In the genomic region with DNA sequence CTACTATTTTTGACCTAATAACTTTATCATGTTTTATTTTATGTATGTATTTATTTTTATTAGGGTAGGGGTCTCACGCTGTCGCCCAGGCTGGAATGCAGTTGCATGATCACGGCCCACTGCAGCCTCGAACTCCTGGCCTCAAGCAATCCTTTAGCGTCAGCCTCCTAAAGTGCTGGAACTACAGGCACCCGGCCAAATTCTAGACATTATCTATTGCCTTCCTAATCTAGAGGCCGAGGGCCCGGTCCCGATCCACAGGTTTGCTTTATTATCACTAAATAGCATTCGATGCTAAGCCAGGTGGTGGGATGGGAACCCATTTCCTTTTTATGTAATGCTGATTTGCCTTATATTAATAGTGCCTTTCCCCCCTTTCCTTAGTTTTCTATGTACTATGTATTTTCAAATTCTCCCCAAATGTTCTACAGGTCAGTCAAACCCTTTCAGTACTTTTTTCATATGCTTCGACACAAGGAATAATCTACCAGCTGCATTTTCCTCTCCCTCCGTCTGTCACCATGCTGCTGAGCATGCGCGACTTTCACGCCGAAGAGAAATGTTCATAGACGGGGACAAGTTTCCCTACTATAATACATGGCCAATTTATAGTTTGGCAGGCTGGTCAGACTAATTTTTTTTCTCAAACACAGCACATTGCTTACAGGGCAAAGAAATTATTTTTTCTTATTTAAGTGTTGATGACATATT, we compare ENCODE assay signal across 1 cellular context.
TF ChIP-seq lines count a peak whose summit lies in the region.

No MANE protein-coding gene starts in this region.

TF ChIP-seq in K562, 482 proteins besides CTCF, POLR2A, EP300 and RAD21 (continued from another document and continues in another):
- TF ChIP-seq, protein P1, sequence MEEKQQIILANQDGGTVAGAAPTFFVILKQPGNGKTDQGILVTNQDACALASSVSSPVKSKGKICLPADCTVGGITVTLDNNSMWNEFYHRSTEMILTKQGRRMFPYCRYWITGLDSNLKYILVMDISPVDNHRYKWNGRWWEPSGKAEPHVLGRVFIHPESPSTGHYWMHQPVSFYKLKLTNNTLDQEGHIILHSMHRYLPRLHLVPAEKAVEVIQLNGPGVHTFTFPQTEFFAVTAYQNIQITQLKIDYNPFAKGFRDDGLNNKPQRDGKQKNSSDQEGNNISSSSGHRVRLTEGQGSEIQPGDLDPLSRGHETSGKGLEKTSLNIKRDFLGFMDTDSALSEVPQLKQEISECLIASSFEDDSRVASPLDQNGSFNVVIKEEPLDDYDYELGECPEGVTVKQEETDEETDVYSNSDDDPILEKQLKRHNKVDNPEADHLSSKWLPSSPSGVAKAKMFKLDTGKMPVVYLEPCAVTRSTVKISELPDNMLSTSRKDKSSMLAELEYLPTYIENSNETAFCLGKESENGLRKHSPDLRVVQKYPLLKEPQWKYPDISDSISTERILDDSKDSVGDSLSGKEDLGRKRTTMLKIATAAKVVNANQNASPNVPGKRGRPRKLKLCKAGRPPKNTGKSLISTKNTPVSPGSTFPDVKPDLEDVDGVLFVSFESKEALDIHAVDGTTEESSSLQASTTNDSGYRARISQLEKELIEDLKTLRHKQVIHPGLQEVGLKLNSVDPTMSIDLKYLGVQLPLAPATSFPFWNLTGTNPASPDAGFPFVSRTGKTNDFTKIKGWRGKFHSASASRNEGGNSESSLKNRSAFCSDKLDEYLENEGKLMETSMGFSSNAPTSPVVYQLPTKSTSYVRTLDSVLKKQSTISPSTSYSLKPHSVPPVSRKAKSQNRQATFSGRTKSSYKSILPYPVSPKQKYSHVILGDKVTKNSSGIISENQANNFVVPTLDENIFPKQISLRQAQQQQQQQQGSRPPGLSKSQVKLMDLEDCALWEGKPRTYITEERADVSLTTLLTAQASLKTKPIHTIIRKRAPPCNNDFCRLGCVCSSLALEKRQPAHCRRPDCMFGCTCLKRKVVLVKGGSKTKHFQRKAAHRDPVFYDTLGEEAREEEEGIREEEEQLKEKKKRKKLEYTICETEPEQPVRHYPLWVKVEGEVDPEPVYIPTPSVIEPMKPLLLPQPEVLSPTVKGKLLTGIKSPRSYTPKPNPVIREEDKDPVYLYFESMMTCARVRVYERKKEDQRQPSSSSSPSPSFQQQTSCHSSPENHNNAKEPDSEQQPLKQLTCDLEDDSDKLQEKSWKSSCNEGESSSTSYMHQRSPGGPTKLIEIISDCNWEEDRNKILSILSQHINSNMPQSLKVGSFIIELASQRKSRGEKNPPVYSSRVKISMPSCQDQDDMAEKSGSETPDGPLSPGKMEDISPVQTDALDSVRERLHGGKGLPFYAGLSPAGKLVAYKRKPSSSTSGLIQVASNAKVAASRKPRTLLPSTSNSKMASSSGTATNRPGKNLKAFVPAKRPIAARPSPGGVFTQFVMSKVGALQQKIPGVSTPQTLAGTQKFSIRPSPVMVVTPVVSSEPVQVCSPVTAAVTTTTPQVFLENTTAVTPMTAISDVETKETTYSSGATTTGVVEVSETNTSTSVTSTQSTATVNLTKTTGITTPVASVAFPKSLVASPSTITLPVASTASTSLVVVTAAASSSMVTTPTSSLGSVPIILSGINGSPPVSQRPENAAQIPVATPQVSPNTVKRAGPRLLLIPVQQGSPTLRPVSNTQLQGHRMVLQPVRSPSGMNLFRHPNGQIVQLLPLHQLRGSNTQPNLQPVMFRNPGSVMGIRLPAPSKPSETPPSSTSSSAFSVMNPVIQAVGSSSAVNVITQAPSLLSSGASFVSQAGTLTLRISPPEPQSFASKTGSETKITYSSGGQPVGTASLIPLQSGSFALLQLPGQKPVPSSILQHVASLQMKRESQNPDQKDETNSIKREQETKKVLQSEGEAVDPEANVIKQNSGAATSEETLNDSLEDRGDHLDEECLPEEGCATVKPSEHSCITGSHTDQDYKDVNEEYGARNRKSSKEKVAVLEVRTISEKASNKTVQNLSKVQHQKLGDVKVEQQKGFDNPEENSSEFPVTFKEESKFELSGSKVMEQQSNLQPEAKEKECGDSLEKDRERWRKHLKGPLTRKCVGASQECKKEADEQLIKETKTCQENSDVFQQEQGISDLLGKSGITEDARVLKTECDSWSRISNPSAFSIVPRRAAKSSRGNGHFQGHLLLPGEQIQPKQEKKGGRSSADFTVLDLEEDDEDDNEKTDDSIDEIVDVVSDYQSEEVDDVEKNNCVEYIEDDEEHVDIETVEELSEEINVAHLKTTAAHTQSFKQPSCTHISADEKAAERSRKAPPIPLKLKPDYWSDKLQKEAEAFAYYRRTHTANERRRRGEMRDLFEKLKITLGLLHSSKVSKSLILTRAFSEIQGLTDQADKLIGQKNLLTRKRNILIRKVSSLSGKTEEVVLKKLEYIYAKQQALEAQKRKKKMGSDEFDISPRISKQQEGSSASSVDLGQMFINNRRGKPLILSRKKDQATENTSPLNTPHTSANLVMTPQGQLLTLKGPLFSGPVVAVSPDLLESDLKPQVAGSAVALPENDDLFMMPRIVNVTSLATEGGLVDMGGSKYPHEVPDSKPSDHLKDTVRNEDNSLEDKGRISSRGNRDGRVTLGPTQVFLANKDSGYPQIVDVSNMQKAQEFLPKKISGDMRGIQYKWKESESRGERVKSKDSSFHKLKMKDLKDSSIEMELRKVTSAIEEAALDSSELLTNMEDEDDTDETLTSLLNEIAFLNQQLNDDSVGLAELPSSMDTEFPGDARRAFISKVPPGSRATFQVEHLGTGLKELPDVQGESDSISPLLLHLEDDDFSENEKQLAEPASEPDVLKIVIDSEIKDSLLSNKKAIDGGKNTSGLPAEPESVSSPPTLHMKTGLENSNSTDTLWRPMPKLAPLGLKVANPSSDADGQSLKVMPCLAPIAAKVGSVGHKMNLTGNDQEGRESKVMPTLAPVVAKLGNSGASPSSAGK (IDR thresholded peaks at IDR 0.05): peak; percentile 65
- TF ChIP-seq, protein P2, sequence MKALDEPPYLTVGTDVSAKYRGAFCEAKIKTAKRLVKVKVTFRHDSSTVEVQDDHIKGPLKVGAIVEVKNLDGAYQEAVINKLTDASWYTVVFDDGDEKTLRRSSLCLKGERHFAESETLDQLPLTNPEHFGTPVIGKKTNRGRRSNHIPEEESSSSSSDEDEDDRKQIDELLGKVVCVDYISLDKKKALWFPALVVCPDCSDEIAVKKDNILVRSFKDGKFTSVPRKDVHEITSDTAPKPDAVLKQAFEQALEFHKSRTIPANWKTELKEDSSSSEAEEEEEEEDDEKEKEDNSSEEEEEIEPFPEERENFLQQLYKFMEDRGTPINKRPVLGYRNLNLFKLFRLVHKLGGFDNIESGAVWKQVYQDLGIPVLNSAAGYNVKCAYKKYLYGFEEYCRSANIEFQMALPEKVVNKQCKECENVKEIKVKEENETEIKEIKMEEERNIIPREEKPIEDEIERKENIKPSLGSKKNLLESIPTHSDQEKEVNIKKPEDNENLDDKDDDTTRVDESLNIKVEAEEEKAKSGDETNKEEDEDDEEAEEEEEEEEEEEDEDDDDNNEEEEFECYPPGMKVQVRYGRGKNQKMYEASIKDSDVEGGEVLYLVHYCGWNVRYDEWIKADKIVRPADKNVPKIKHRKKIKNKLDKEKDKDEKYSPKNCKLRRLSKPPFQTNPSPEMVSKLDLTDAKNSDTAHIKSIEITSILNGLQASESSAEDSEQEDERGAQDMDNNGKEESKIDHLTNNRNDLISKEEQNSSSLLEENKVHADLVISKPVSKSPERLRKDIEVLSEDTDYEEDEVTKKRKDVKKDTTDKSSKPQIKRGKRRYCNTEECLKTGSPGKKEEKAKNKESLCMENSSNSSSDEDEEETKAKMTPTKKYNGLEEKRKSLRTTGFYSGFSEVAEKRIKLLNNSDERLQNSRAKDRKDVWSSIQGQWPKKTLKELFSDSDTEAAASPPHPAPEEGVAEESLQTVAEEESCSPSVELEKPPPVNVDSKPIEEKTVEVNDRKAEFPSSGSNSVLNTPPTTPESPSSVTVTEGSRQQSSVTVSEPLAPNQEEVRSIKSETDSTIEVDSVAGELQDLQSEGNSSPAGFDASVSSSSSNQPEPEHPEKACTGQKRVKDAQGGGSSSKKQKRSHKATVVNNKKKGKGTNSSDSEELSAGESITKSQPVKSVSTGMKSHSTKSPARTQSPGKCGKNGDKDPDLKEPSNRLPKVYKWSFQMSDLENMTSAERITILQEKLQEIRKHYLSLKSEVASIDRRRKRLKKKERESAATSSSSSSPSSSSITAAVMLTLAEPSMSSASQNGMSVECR (CRISPR knock-in tag; IDR thresholded peaks at IDR 0.05): no peak
- TF ChIP-seq SREBF2 (CRISPR knock-in tag; IDR thresholded peaks at IDR 0.05) (no peak), ZZZ3 (IDR thresholded peaks at IDR 0.05) (no peak), PTBP1 (IDR thresholded peaks at IDR 0.05; ENCODE audit: low read depth, low read length) (no peak), MEIS2 (IDR thresholded peaks at IDR 0.05; ENCODE audit: partially characterized antibody) (peak; percentile 45), ZNF431 (CRISPR knock-in tag; IDR thresholded peaks at IDR 0.05) (no peak), ADNP (tag; IDR thresholded peaks at IDR 0.05) (peak; percentile 96), RFX5 (IDR thresholded peaks at IDR 0.05; ENCODE audit: low read depth, low read length) (no peak), SMAD4 (CRISPR knock-in tag; conservative IDR thresholded peaks at IDR 0.05) (peak; percentile 43; the same call in 1 of the 2 replicates), EP400 (IDR thresholded peaks at IDR 0.05) (0 out of 2 replicates have a peak, but pooled peaks have one; percentile 15), U2AF2 (optimal IDR thresholded peaks at IDR 0.05; ENCODE audit: low read depth, low read length) (no peak), ATF1 (CRISPR knock-in tag; IDR thresholded peaks at IDR 0.05) (no peak), ATF1 (tag; IDR thresholded peaks at IDR 0.05) (0 out of 2 replicates have a peak, but pooled peaks have one; percentile 11), XRCC4 (IDR thresholded peaks at IDR 0.05; ENCODE audit: extremely low read depth, insufficient read depth, insufficient read length) (no peak), HCFC1 (IDR thresholded peaks at IDR 0.05; ENCODE audit: low read depth, low read length) (no peak)
- TF ChIP-seq, protein P3, sequence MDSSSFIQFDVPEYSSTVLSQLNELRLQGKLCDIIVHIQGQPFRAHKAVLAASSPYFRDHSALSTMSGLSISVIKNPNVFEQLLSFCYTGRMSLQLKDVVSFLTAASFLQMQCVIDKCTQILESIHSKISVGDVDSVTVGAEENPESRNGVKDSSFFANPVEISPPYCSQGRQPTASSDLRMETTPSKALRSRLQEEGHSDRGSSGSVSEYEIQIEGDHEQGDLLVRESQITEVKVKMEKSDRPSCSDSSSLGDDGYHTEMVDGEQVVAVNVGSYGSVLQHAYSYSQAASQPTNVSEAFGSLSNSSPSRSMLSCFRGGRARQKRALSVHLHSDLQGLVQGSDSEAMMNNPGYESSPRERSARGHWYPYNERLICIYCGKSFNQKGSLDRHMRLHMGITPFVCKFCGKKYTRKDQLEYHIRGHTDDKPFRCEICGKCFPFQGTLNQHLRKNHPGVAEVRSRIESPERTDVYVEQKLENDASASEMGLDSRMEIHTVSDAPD (CRISPR knock-in tag; IDR thresholded peaks at IDR 0.05): no peak
- TF ChIP-seq, protein P4, sequence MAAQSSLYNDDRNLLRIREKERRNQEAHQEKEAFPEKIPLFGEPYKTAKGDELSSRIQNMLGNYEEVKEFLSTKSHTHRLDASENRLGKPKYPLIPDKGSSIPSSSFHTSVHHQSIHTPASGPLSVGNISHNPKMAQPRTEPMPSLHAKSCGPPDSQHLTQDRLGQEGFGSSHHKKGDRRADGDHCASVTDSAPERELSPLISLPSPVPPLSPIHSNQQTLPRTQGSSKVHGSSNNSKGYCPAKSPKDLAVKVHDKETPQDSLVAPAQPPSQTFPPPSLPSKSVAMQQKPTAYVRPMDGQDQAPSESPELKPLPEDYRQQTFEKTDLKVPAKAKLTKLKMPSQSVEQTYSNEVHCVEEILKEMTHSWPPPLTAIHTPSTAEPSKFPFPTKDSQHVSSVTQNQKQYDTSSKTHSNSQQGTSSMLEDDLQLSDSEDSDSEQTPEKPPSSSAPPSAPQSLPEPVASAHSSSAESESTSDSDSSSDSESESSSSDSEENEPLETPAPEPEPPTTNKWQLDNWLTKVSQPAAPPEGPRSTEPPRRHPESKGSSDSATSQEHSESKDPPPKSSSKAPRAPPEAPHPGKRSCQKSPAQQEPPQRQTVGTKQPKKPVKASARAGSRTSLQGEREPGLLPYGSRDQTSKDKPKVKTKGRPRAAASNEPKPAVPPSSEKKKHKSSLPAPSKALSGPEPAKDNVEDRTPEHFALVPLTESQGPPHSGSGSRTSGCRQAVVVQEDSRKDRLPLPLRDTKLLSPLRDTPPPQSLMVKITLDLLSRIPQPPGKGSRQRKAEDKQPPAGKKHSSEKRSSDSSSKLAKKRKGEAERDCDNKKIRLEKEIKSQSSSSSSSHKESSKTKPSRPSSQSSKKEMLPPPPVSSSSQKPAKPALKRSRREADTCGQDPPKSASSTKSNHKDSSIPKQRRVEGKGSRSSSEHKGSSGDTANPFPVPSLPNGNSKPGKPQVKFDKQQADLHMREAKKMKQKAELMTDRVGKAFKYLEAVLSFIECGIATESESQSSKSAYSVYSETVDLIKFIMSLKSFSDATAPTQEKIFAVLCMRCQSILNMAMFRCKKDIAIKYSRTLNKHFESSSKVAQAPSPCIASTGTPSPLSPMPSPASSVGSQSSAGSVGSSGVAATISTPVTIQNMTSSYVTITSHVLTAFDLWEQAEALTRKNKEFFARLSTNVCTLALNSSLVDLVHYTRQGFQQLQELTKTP (IDR thresholded peaks at IDR 0.05; ENCODE audit: low read depth in 1 of 2, partially characterized antibody in 2 of 2): no peak
- TF ChIP-seq, protein P5, sequence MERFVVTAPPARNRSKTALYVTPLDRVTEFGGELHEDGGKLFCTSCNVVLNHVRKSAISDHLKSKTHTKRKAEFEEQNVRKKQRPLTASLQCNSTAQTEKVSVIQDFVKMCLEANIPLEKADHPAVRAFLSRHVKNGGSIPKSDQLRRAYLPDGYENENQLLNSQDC (CRISPR knock-in tag; IDR thresholded peaks at IDR 0.05): 0 out of 2 replicates have a peak, but pooled peaks have one; percentile 20
- TF ChIP-seq, protein P6, sequence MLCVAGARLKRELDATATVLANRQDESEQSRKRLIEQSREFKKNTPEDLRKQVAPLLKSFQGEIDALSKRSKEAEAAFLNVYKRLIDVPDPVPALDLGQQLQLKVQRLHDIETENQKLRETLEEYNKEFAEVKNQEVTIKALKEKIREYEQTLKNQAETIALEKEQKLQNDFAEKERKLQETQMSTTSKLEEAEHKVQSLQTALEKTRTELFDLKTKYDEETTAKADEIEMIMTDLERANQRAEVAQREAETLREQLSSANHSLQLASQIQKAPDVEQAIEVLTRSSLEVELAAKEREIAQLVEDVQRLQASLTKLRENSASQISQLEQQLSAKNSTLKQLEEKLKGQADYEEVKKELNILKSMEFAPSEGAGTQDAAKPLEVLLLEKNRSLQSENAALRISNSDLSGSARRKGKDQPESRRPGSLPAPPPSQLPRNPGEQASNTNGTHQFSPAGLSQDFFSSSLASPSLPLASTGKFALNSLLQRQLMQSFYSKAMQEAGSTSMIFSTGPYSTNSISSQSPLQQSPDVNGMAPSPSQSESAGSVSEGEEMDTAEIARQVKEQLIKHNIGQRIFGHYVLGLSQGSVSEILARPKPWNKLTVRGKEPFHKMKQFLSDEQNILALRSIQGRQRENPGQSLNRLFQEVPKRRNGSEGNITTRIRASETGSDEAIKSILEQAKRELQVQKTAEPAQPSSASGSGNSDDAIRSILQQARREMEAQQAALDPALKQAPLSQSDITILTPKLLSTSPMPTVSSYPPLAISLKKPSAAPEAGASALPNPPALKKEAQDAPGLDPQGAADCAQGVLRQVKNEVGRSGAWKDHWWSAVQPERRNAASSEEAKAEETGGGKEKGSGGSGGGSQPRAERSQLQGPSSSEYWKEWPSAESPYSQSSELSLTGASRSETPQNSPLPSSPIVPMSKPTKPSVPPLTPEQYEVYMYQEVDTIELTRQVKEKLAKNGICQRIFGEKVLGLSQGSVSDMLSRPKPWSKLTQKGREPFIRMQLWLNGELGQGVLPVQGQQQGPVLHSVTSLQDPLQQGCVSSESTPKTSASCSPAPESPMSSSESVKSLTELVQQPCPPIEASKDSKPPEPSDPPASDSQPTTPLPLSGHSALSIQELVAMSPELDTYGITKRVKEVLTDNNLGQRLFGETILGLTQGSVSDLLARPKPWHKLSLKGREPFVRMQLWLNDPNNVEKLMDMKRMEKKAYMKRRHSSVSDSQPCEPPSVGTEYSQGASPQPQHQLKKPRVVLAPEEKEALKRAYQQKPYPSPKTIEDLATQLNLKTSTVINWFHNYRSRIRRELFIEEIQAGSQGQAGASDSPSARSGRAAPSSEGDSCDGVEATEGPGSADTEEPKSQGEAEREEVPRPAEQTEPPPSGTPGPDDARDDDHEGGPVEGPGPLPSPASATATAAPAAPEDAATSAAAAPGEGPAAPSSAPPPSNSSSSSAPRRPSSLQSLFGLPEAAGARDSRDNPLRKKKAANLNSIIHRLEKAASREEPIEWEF (CRISPR knock-in tag; IDR thresholded peaks at IDR 0.05): no peak
